ENCODE assay signal across 8 cellular contexts in the genomic region with DNA sequence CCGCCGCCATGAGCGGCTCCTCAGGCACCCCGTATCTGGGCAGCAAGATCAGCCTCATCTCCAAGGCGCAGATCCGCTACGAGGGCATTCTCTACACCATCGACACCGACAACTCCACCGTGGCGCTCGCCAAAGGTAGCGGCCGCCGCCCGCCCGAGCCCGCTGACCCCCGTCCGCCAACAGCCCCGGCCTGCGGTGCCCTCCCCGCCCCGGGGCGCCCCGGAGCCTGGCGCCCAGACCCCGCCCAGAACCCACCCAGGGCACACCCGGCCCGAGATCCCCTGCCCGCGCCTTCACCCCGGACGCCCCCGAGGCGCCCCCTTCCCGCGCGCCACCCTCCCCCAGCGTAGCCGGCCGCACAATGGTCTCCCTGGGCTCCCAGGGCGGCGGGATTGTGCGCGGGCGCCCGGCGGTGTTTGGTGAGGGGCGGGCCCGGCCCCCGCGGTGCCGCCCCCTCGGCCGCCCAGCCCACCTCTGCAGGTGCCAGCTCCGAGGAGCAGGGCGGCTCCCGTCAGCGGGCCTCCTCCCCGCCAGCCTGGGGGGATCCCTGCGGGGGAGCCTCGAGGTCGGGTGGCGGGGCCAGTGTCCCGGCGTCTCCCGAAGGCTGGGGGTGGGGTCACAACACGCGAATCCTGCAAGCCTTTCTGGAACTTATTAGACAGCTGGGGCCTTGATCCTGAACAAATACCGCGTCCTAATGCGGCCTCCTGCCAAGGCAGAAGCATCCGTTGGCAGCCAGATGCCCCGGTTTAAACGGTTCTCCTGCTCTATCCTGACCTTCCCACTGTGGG. TPM values are rescaled to one million over a fixed set of nuclear protein-coding genes. Genes with fewer than 3 reads are reported as not detected.
DNase-seq lines count a peak whose midpoint lies in the region; ATAC-seq and TF ChIP-seq lines count a peak whose summit lies in the region.

No MANE protein-coding gene starts in this region.

- H3K27ac ChIP-seq in BLaER1 (peak overlapping the region; percentile 94), PC-3 (ENCODE audit: low read length) (no peak overlapping the region), iPS-18a (ENCODE audit: low read length) (no peak overlapping the region)

- H3K27me3 ChIP-seq in BLaER1 = no peaks in the 10 kb centered on the region
- no peaks in the 10 kb centered on the region for H3K27me3 ChIP-seq in PC-3 (ENCODE audit: low read length)
- H3K27me3 ChIP-seq in adipocyte (replicated peaks; ENCODE audit: control insufficient read depth, insufficient read depth, low read length) = peaks cover 18% of the 10 kb centered on the region
- no peaks in the 10 kb centered on the region for H3K27me3 ChIP-seq in iPS-18a (ENCODE audit: control insufficient read depth, insufficient read depth, low read length)

- H3K9me3 ChIP-seq in BLaER1 = no peaks in the 10 kb centered on the region
- H3K9me3 ChIP-seq in PC-3 (ENCODE audit: low read length) = no peaks in the 10 kb centered on the region
- H3K9me3 ChIP-seq in adipocyte (ENCODE audit: control insufficient read depth, low read length) = no peaks in the 10 kb centered on the region
- no peaks in the 10 kb centered on the region for H3K9me3 ChIP-seq in iPS-18a (ENCODE audit: control insufficient read depth, low read depth, low read length)

- H3K9ac ChIP-seq in BLaER1 (peak overlapping the region; percentile 95), PC-3 (ENCODE audit: low read length) (peak overlapping the region; percentile 50), adipocyte (ENCODE audit: low read length) (peak overlapping the region; percentile 84), iPS-18a (ENCODE audit: low read length) (peak overlapping the region; percentile 34)

- H3K4me3 ChIP-seq in BLaER1 (peak overlapping the region; percentile 94), PC-3 (ENCODE audit: low read length) (peak overlapping the region; percentile 82), adipocyte (ENCODE audit: low read length) (peak overlapping the region; percentile 84), iPS-18a (ENCODE audit: low read length) (peak overlapping the region; percentile 69)

- peak overlapping the region; percentile 62 for H2AFZ ChIP-seq in PC-3 (ENCODE audit: low read length)

- DNase-seq in PC-3 (peak; percentile 50), adipocyte (ENCODE audit: low read depth) (peak; percentile 69), smooth muscle cell of the brain vasculature (ENCODE audit: low read depth, low spot score) (peak; percentile 40), posterior vena cava (ENCODE audit: low spot score) (no peak)

- TF ChIP-seq CTCF in PC-3 (conservative IDR thresholded peaks at IDR 0.05; ENCODE audit: low read depth, low read length) = no peak

- H3F3A ChIP-seq in PC-3 (ENCODE audit: low read length, unreplicated experiment) = no peaks in the 10 kb centered on the region

- CTCF ChIA-PET in PC-3 (lab: Charles Lee) = interaction anchor here (0.6 to 1.9 kb wide), 3 partner anchors 105 to 1248 kb away, joined by 3 to 7 read pairs (median 5); no protein-coding TSS in a partner anchor

- ATAC-seq in GM19023 (IDR thresholded peaks at IDR 0.05; ENCODE audit: unreplicated experiment) (peak; percentile 12), HG03159 (IDR thresholded peaks at IDR 0.05; ENCODE audit: unreplicated experiment) (peak; percentile 27), PC-3 (peak; percentile 30)

- peaks cover 21% of the 10 kb centered on the region for H3K79me2 ChIP-seq in PC-3 (ENCODE audit: low read length)

- BruUV-seq in PC-3 (replicated peaks; lab: Mats Ljungman, UMichigan) = no TSS peak

- peaks cover 37% of the 10 kb centered on the region for H3K36me3 ChIP-seq in BLaER1
- peaks cover 21% of the 10 kb centered on the region for H3K36me3 ChIP-seq in PC-3 (ENCODE audit: low read depth, low read length)
- peaks cover 28% of the 10 kb centered on the region for H3K36me3 ChIP-seq in adipocyte (ENCODE audit: control insufficient read depth, insufficient read depth, low read length, severe bottlenecking)
- H3K36me3 ChIP-seq in iPS-18a (ENCODE audit: control insufficient read depth, low read depth, low read length) = peaks cover 38% of the 10 kb centered on the region

- H4K20me1 ChIP-seq in BLaER1 = peaks cover 50% of the 10 kb centered on the region
- peaks cover 13% of the 10 kb centered on the region for H4K20me1 ChIP-seq in PC-3 (ENCODE audit: low read length)

- H3K4me1 ChIP-seq in BLaER1 (peaks cover 82% of the 10 kb centered on the region), PC-3 (ENCODE audit: insufficient read depth, low read length) (peaks cover 14% of the 10 kb centered on the region; the same call in 1 of the 2 replicates), adipocyte (ENCODE audit: control insufficient read depth, insufficient read depth, low read length) (peaks cover 13% of the 10 kb centered on the region), iPS-18a (ENCODE audit: control insufficient read depth, low read depth, low read length) (peaks cover 5% of the 10 kb centered on the region)

- POLR2A ChIA-PET in PC-3 (lab: Charles Lee; ENCODE audit: unreplicated experiment) = interaction anchor here (0.6 kb wide), 1 partner anchor 104 kb away, joined by 9 read pairs; no protein-coding TSS in a partner anchor

- intact Hi-C loops in PC-3 (cut with micrococcal nuclease) = loop anchor here (2.0 to 5.0 kb wide), 3 partner anchors 14 to 111 kb away; no protein-coding TSS in a partner anchor
- intact Hi-C loops in posterior vena cava (cut with DNase I) = loop anchor here (5.0 kb wide), 1 partner anchor 56 kb away; a partner anchor contains a TSS

- H3K4me2 ChIP-seq in BLaER1 (peak overlapping the region; percentile 99), PC-3 (ENCODE audit: low read length) (peak overlapping the region; percentile 84)

- H3K9me2 ChIP-seq in PC-3 (replicated peaks; ENCODE audit: low read length) = no peaks in the 10 kb centered on the region

RNA-seq across cellular contexts. Expression of a gene that starts 0.6 kb away (rescaled TPM):
- total RNA-seq in PC-3 (2014; rRNA removed) (50.1 and 51.8 TPM in 2 replicates), posterior vena cava (10 to 100 TPM; 24.4 to 26.3 TPM)

RNA-seq across cellular contexts. Expression of a gene that starts 20.3 kb away (rescaled TPM):
- total RNA-seq in PC-3 (2014; rRNA removed) = 751 and 808 TPM in 2 replicates
- 100 to 1,000 TPM; 179 to 194 TPM for total RNA-seq in posterior vena cava

RNA-seq across cellular contexts. Expression of a gene that starts 20.7 kb away (rescaled TPM):
- total RNA-seq in PC-3 (2014; rRNA removed) = 17.9 and 19.1 TPM in 2 replicates
- total RNA-seq in posterior vena cava = 10 to 100 TPM in 1 of 2 donors, 1 to 10 TPM in 1; 9.7 to 10.3 TPM

RNA-seq across cellular contexts. Expression of a gene that starts 57.2 kb away (rescaled TPM):
- total RNA-seq in PC-3 (2014; rRNA removed) (9.6 and 15.1 TPM in 2 replicates), posterior vena cava (10 to 100 TPM in 1 of 2 donors, 1 to 10 TPM in 1; 8.8 to 11.4 TPM)

RNA-seq across cellular contexts. Expression of a gene that starts 60.0 kb away (rescaled TPM):
- total RNA-seq in PC-3 (2014; rRNA removed) = 33.9 and 40.5 TPM in 2 replicates
- 10 to 100 TPM; 19.8 to 23.8 TPM for total RNA-seq in posterior vena cava

Comparison
In these comparisons a context has a peak if more than half of its experiments do, and no peak if none do; other contexts are left out.
1. H3K9ac ChIP-seq: peak in every context shown above with its lines; median percentile 95 in BLaER1; 84 in adipocyte; 50 in PC-3; 34 in iPS-18a.